ENCODE assay signal across 8 cellular contexts in genomic region chr11:124837491-124837856, GRCh38. TPM values are rescaled to one million over a fixed set of nuclear protein-coding genes. Genes with fewer than 3 reads are reported as not detected.
DNase-seq lines count a peak whose midpoint lies in the region; ATAC-seq and TF ChIP-seq lines count a peak whose summit lies in the region.

No MANE protein-coding gene starts in this region.

- H3K9me3 Mint-ChIP-seq in activated naive CD4-positive, alpha-beta T cell treated with anti-CD3 and anti-CD28 coated beads, Interleukin-2, amount 50 U/mL, for 72 hours, result no peaks in the 10 kb centered on the region

- intact Hi-C loops in esophagus muscularis mucosa (cut with DNase I), result loop anchor here (2.0 to 5.0 kb wide), 3 partner anchors 35 to 169 kb away; partner anchors contain the start of genes ESAM and MSANTD2

- no peak for TF ChIP-seq CTCF in esophagus muscularis mucosa (IDR thresholded peaks at IDR 0.05)

- H3K27me3 ChIP-seq in esophagus muscularis mucosa, result peaks cover 15 to 60% (median 39%) of the 10 kb centered on the region in 4 donors

- ATAC-seq in activated naive CD4-positive, alpha-beta T cell treated with anti-CD3 and anti-CD28 coated beads, Interleukin-2, amount 50 U/mL, for 72 hours, result peak; percentile 30 to 54
- ATAC-seq in HG03520 (IDR thresholded peaks at IDR 0.05; ENCODE audit: unreplicated experiment), result peak; percentile 33

- peaks cover 0 to 12% of the 10 kb centered on the region in 2 donors for H3K36me3 Mint-ChIP-seq in activated naive CD4-positive, alpha-beta T cell treated with anti-CD3 and anti-CD28 coated beads, Interleukin-2, amount 50 U/mL, for 72 hours

- H3K36me3 ChIP-seq in mesodermal cell (ENCODE audit: control insufficient read depth, insufficient read depth, low read length) (no peaks in the 10 kb centered on the region), esophagus muscularis mucosa (no peaks in the 10 kb centered on the region)

- H3K4me3 ChIP-seq in mesodermal cell (ENCODE audit: extremely low read depth, insufficient read depth, low read length, poor library complexity, severe bottlenecking), result no peak overlapping the region
- no peak overlapping the region for H3K4me3 ChIP-seq in esophagus muscularis mucosa

- no peaks in the 10 kb centered on the region for H3K9me3 ChIP-seq in mesodermal cell (ENCODE audit: control insufficient read depth, low read length)
- H3K9me3 ChIP-seq in esophagus muscularis mucosa, result no peaks in the 10 kb centered on the region

- no peak for TF ChIP-seq EP300 in esophagus muscularis mucosa (IDR thresholded peaks at IDR 0.05)

- H3K27ac Mint-ChIP-seq in activated naive CD4-positive, alpha-beta T cell treated with anti-CD3 and anti-CD28 coated beads, Interleukin-2, amount 50 U/mL, for 72 hours, result peak overlapping the region in 1 of 2 donors; percentile 69

- WGBS in mesodermal cell (ENCODE audit: insufficient coverage in 2 of 2), 2 experiments, result 83% methylated on average over 1 of the region's 3 CpGs; no CpG with 5 or more reads in 1 of the 2 experiments
- WGBS in esophagus muscularis mucosa, result 23% methylated on average over 3 of the region's 3 CpGs

- H3K4me1 ChIP-seq in mesodermal cell (ENCODE audit: control insufficient read depth, insufficient read depth, low read length, poor library complexity, severe bottlenecking) (peaks cover 3% of the 10 kb centered on the region), esophagus muscularis mucosa (peaks cover 15 to 28% (median 24%) of the 10 kb centered on the region in 4 donors)

- H3K27ac ChIP-seq in cingulate gyrus (ENCODE audit: low read depth, low read length) (peak overlapping the region; percentile 39), mesodermal cell (ENCODE audit: low read depth, low read length, severe bottlenecking) (peak overlapping the region; percentile 38), esophagus muscularis mucosa (replicated peaks in 1 of 4) (peak overlapping the region in 1 of 4 donors; percentile 68)

- DNase-seq in activated naive CD4-positive, alpha-beta T cell treated with anti-CD3 and anti-CD28 coated beads, Interleukin-2, amount 50 U/mL, for 72 hours (ENCODE audit: low spot score in 2 of 2), result no peak
- no peak for DNase-seq in activated naive CD4-positive, alpha-beta T cell (lab: John Stamatoyannopoulos, UW)
- DNase-seq in NOMO-1 (lab: John Stamatoyannopoulos, UW; ENCODE audit: unreplicated experiment in 2 of 2), result peak; percentile 45 to 64
- no peak for DNase-seq in esophagus muscularis mucosa (ENCODE audit: extremely low spot score)
- no peak for DNase-seq in activated naive CD4-positive, alpha-beta T cell treated with anti-CD3 and anti-CD28 coated beads, Interleukin-2, amount 50 U/mL, for 16 hours

- TF ChIP-seq POLR2A in esophagus muscularis mucosa (IDR thresholded peaks at IDR 0.05; ENCODE audit: low read depth), result no peak

RNA-seq across cellular contexts. Expression of gene ROBO3, which starts 27.8 kb away (rescaled TPM):
- 10 to 100 TPM; 18.0 to 24.4 TPM for total RNA-seq in activated naive CD4-positive, alpha-beta T cell treated with anti-CD3 and anti-CD28 coated beads, Interleukin-2, amount 50 U/mL, for 72 hours
- polyA plus RNA-seq in mesodermal cell (2013, experiment 1 of 2), result 23.3 TPM
- 20.1 TPM for polyA plus RNA-seq in mesodermal cell (2013, experiment 2 of 2)
- total RNA-seq in esophagus muscularis mucosa, result 10 to 100 TPM in 1 of 4 donors, 1 to 10 TPM in 3; 5.0 to 10.8 (median 8.5) TPM

RNA-seq across cellular contexts. Expression of gene MSANTD2, which starts 37.3 kb away (rescaled TPM):
- 1 to 10 TPM; 3.6 to 8.4 TPM for total RNA-seq in activated naive CD4-positive, alpha-beta T cell treated with anti-CD3 and anti-CD28 coated beads, Interleukin-2, amount 50 U/mL, for 72 hours
- 15.2 TPM for polyA plus RNA-seq in mesodermal cell (2013, experiment 1 of 2)
- 14.4 TPM for polyA plus RNA-seq in mesodermal cell (2013, experiment 2 of 2)
- total RNA-seq in esophagus muscularis mucosa, result 10 to 100 TPM in 3 of 4 donors, 1 to 10 TPM in 1; 9.6 to 14.0 (median 12.1) TPM

Comparison
In these comparisons a context has a peak if more than half of its experiments do, and no peak if none do; other contexts are left out.
1. DNase-seq: peak in NOMO-1 (2 of 2); none in activated naive CD4-positive, alpha-beta T cell treated with anti-CD3 and anti-CD28 coated beads, Interleukin-2, amount 50 U/mL, for 72 hours (0 of 2), activated naive CD4-positive, alpha-beta T cell (0 of 4), esophagus muscularis mucosa (single experiment) and activated naive CD4-positive, alpha-beta T cell treated with anti-CD3 and anti-CD28 coated beads, Interleukin-2, amount 50 U/mL, for 16 hours (single experiment).